In genomic region chr2:48343571-48344440, GRCh38 we compare ENCODE assay signal across 1 cellular context.
TF ChIP-seq lines count a peak whose summit lies in the region.

No MANE protein-coding gene starts in this region.

TF ChIP-seq in HepG2, 621 proteins besides CTCF, POLR2A, EP300 and RAD21 (continued from another document and continues in another):
- TF ChIP-seq GMEB2 (CRISPR knock-in tag; IDR thresholded peaks at IDR 0.05; ENCODE audit: low read depth) (no peak), REPIN1 (CRISPR knock-in tag; IDR thresholded peaks at IDR 0.05; ENCODE audit: borderline replicate concordance, low read depth) (no peak), PHF20 (CRISPR knock-in tag; IDR thresholded peaks at IDR 0.05) (no peak), CEBPZ (IDR thresholded peaks at IDR 0.05; ENCODE audit: low read length) (no peak), CCAR2 (optimal IDR thresholded peaks at IDR 0.05; ENCODE audit: low read depth, low read length) (no peak), ZNF614 (CRISPR knock-in tag; IDR thresholded peaks at IDR 0.05; ENCODE audit: borderline replicate concordance) (0 out of 2 replicates have a peak, but pooled peaks have one; percentile 44), EEA1 (CRISPR knock-in tag; IDR thresholded peaks at IDR 0.05; ENCODE audit: borderline replicate concordance) (no peak), FOXC1 (CRISPR knock-in tag; IDR thresholded peaks at IDR 0.05; ENCODE audit: borderline replicate concordance) (no peak), ZNF543 (CRISPR knock-in tag; IDR thresholded peaks at IDR 0.05) (no peak), HDAC2 (CRISPR knock-in tag; IDR thresholded peaks at IDR 0.05) (no peak), FOXA3 (CRISPR knock-in tag; IDR thresholded peaks at IDR 0.05) (peak; percentile 88), ZFP37 (CRISPR knock-in tag; IDR thresholded peaks at IDR 0.05; ENCODE audit: borderline replicate concordance) (no peak), FOXO1 (CRISPR knock-in tag; IDR thresholded peaks at IDR 0.05) (no peak; the same call in 1 of the 2 replicates), SALL2 (CRISPR knock-in tag; IDR thresholded peaks at IDR 0.05) (no peak), U2AF1 (optimal IDR thresholded peaks at IDR 0.05; ENCODE audit: low read depth, low read length) (no peak), SMARCE1 (IDR thresholded peaks at IDR 0.05; ENCODE audit: borderline replicate concordance) (no peak), ZMYM3 (CRISPR knock-in tag; IDR thresholded peaks at IDR 0.05) (peak; percentile 88), ZNF646 (CRISPR knock-in tag; IDR thresholded peaks at IDR 0.05) (no peak; the same call in 1 of the 2 replicates), CENPX (CRISPR knock-in tag; IDR thresholded peaks at IDR 0.05) (no peak), ZNF549 (CRISPR knock-in tag; IDR thresholded peaks at IDR 0.05) (no peak), CHCHD3 (CRISPR knock-in tag; IDR thresholded peaks at IDR 0.05) (no peak), TFE3 (CRISPR knock-in tag; IDR thresholded peaks at IDR 0.05) (no peak), SPEN (CRISPR knock-in tag; IDR thresholded peaks at IDR 0.05; ENCODE audit: low read depth) (no peak), ZBTB44 (CRISPR knock-in tag; IDR thresholded peaks at IDR 0.05) (no peak), ARNT2 (CRISPR knock-in tag; IDR thresholded peaks at IDR 0.05; ENCODE audit: low read depth) (no peak), SMAD1 (CRISPR knock-in tag; IDR thresholded peaks at IDR 0.05; ENCODE audit: borderline replicate concordance, low read depth) (no peak), HMGA1 (CRISPR knock-in tag; conservative IDR thresholded peaks at IDR 0.05) (no peak), PPARG (CRISPR knock-in tag; conservative IDR thresholded peaks at IDR 0.05) (no peak), MATR3 (CRISPR knock-in tag; IDR thresholded peaks at IDR 0.05) (no peak), HNF4G (IDR thresholded peaks at IDR 0.05; ENCODE audit: borderline replicate concordance, low read depth, low read length) (no peak), HNF4G (CRISPR knock-in tag; IDR thresholded peaks at IDR 0.05; ENCODE audit: borderline replicate concordance, low read depth) (no peak)
- TF ChIP-seq, protein P1, sequence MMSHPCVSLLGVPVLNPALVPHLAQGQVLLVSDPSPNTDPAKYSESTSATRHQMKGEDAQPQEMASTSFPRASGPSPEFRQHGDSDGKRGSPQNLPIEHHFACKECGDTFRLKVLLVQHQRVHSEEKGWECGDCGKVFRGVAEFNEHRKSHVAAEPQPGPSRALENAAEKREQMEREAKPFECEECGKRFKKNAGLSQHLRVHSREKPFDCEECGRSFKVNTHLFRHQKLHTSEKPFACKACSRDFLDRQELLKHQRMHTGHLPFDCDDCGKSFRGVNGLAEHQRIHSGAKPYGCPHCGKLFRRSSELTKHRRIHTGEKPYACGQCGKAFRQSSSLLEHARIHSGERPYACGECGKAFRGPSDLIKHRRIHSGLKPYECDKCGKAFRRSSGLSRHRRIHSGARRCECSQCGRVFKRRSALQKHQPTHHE (CRISPR knock-in tag; IDR thresholded peaks at IDR 0.05; ENCODE audit: borderline replicate concordance), result 0 out of 2 replicates have a peak, but pooled peaks have one; percentile 18
- TF ChIP-seq, protein P2, sequence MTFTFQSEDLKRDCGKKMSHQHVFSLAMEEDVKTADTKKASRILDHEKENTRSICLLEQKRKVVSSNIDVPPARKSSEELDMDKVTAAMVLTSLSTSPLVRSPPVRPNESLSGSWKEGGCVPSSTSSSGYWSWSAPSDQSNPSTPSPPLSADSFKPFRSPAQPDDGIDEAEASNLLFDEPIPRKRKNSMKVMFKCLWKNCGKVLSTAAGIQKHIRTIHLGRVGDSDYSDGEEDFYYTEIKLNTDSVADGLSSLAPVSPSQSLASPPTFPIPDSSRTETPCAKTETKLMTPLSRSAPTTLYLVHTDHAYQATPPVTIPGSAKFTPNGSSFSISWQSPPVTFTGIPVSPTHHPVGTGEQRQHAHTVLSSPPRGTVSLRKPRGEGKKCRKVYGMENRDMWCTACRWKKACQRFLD (CRISPR knock-in tag; IDR thresholded peaks at IDR 0.05; ENCODE audit: borderline replicate concordance), result no peak
- TF ChIP-seq, protein P3, sequence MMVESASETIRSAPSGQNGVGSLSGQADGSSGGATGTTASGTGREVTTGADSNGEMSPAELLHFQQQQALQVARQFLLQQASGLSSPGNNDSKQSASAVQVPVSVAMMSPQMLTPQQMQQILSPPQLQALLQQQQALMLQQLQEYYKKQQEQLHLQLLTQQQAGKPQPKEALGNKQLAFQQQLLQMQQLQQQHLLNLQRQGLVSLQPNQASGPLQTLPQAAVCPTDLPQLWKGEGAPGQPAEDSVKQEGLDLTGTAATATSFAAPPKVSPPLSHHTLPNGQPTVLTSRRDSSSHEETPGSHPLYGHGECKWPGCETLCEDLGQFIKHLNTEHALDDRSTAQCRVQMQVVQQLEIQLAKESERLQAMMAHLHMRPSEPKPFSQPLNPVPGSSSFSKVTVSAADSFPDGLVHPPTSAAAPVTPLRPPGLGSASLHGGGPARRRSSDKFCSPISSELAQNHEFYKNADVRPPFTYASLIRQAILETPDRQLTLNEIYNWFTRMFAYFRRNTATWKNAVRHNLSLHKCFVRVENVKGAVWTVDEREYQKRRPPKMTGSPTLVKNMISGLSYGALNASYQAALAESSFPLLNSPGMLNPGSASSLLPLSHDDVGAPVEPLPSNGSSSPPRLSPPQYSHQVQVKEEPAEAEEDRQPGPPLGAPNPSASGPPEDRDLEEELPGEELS (CRISPR knock-in tag; IDR thresholded peaks at IDR 0.05), result peak; percentile 81
- TF ChIP-seq, protein P4, sequence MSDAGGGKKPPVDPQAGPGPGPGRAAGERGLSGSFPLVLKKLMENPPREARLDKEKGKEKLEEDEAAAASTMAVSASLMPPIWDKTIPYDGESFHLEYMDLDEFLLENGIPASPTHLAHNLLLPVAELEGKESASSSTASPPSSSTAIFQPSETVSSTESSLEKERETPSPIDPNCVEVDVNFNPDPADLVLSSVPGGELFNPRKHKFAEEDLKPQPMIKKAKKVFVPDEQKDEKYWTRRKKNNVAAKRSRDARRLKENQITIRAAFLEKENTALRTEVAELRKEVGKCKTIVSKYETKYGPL (CRISPR knock-in tag; IDR thresholded peaks at IDR 0.05), result 0 out of 2 replicates have a peak, but pooled peaks have one; percentile 15
